In genomic region chr1:214377886-214378285, GRCh38 we compare ENCODE assay signal across 1 cellular context.
TF ChIP-seq lines count a peak whose summit lies in the region.

No MANE protein-coding gene starts in this region.

TF ChIP-seq in GM23338, 12 proteins besides CTCF, POLR2A, EP300 and RAD21 (continued from another document):
- TF ChIP-seq ZNF462 (CRISPR knock-in tag; IDR thresholded peaks at IDR 0.05) (no peak), JUNB (IDR thresholded peaks at IDR 0.05; ENCODE audit: unreplicated experiment) (no peak), STAT1 (IDR thresholded peaks at IDR 0.05; ENCODE audit: unreplicated experiment) (no peak), POLR2AphosphoS5 (IDR thresholded peaks at IDR 0.05; ENCODE audit: low read depth) (no peak), ETS1 (IDR thresholded peaks at IDR 0.05) (no peak), EZH2 (IDR thresholded peaks at IDR 0.05; ENCODE audit: low read depth, unreplicated experiment) (no peak)
